Comparison of ENCODE assay signal across 18 cellular contexts in genomic region chr16:4533490-4533889, GRCh38. TPM values are rescaled to one million over a fixed set of nuclear protein-coding genes. Genes with fewer than 3 reads are reported as not detected.
DNase-seq lines count a peak whose midpoint lies in the region; ATAC-seq and TF ChIP-seq lines count a peak whose summit lies in the region.
"Had no signal": no experiment of that assay in that cellular context is flagged by ENCODE, and none has a peak within 500 bp of the region (broad histone marks: within the 10 kb centered on the region; RNA-seq: fewer than 3 reads in every experiment).

No MANE protein-coding gene starts in this region.

- H3K36me3 Mint-ChIP-seq in activated naive CD4-positive, alpha-beta T cell treated with anti-CD3 and anti-CD28 coated beads, Interleukin-2, amount 50 U/mL, for 24 hours, result peaks cover 1% of the 10 kb centered on the region
- H3K36me3 Mint-ChIP-seq in activated naive CD4-positive, alpha-beta T cell treated with anti-CD3 and anti-CD28 coated beads, Interleukin-2, amount 10 ng/mL, durations not matched to agents 7 days and 5 days, result peaks cover 10% of the 10 kb centered on the region
- H3K36me3 Mint-ChIP-seq in dendritic cell treated with granulocyte-macrophage colony-stimulating factor and Interleukin-4, amounts not matched to agents 40 ng/mL and 50 ng/mL, for 4 days (ENCODE audit: low read depth), result peaks cover 38% of the 10 kb centered on the region

- no peak overlapping the region for H3K4me2 ChIP-seq in osteoblast (ENCODE audit: insufficient read depth, low read length)
- H3K4me2 ChIP-seq: PC-9 had no signal

- H3K4me1 Mint-ChIP-seq in activated naive CD4-positive, alpha-beta T cell treated with anti-CD3 and anti-CD28 coated beads, Interleukin-2, amount 50 U/mL, for 24 hours, result peaks cover 76% of the 10 kb centered on the region
- peaks cover 54% of the 10 kb centered on the region for H3K4me1 Mint-ChIP-seq in activated naive CD4-positive, alpha-beta T cell treated with anti-CD3 and anti-CD28 coated beads, Interleukin-2, amount 10 ng/mL, durations not matched to agents 7 days and 5 days
- H3K4me1 Mint-ChIP-seq in dendritic cell treated with granulocyte-macrophage colony-stimulating factor and Interleukin-4, amounts not matched to agents 40 ng/mL and 50 ng/mL, for 4 days (ENCODE audit: low read depth), result peaks cover 49% of the 10 kb centered on the region

- intact Hi-C loops in dendritic cell treated with granulocyte-macrophage colony-stimulating factor and Interleukin-4, amounts not matched to agents 40 ng/mL and 50 ng/mL, for 4 days (cut with micrococcal nuclease), result no loop called here
- intact Hi-C loops in lower leg skin (cut with DNase I; ENCODE audit: low total_unique reads), result no loop called here

- ATAC-seq in HG03175 (IDR thresholded peaks at IDR 0.05; ENCODE audit: unreplicated experiment), result no peak

- no peak overlapping the region for H3K4me3 Mint-ChIP-seq in activated naive CD4-positive, alpha-beta T cell treated with anti-CD3 and anti-CD28 coated beads, Interleukin-2, amount 50 U/mL, for 24 hours
- H3K4me3 Mint-ChIP-seq in activated naive CD4-positive, alpha-beta T cell treated with anti-CD3 and anti-CD28 coated beads, Interleukin-2, amount 10 ng/mL, durations not matched to agents 7 days and 5 days, result no peak overlapping the region
- H3K4me3 Mint-ChIP-seq in dendritic cell treated with granulocyte-macrophage colony-stimulating factor and Interleukin-4, amounts not matched to agents 40 ng/mL and 50 ng/mL, for 4 days, result no peak overlapping the region

- H3K27ac ChIP-seq in osteoblast (ENCODE audit: low read depth, low read length), result no peak overlapping the region
- H3K27ac ChIP-seq: PC-9 had no signal

- H3K9me3 ChIP-seq in osteoblast (ENCODE audit: low read depth, low read length), result no peaks in the 10 kb centered on the region
- H3K9me3 ChIP-seq: BE2C, MG63 had no signal

- H3K36me3 ChIP-seq in H7 (replicated peaks; ENCODE audit: control insufficient read depth, insufficient read depth, low read length) (peaks cover 11% of the 10 kb centered on the region), osteoblast (ENCODE audit: insufficient read depth, low read length) (no peaks in the 10 kb centered on the region)
- H3K36me3 ChIP-seq: BE2C, MG63 had no signal

- H3K27me3 ChIP-seq in H7 (ENCODE audit: control insufficient read depth, insufficient read depth, low read length) (no peaks in the 10 kb centered on the region; the same call in 1 of the 2 replicates), osteoblast (ENCODE audit: insufficient read depth, low read length) (peaks cover 7% of the 10 kb centered on the region)
- H3K27me3 ChIP-seq: BE2C, MG63 had no signal

- 89 to 95% methylated on average over 6 of the region's 6 CpGs for WGBS in lower leg skin, 2 donors

- H3K4me3 ChIP-seq in H7 (ENCODE audit: insufficient read depth, low read depth, low read length), result no peak overlapping the region
- H3K4me3 ChIP-seq in osteoblast (ENCODE audit: insufficient read depth, low read length), result no peak overlapping the region
- no peak overlapping the region for H3K4me3 ChIP-seq in lower leg skin (ENCODE audit: low read depth, poor library complexity, severe bottlenecking)
- H3K4me3 ChIP-seq: MG63, PC-9 had no signal

- no peaks in the 10 kb centered on the region for H3K27me3 Mint-ChIP-seq in activated naive CD4-positive, alpha-beta T cell treated with anti-CD3 and anti-CD28 coated beads, Interleukin-2, amount 50 U/mL, for 24 hours
- peaks cover 6% of the 10 kb centered on the region for H3K27me3 Mint-ChIP-seq in activated naive CD4-positive, alpha-beta T cell treated with anti-CD3 and anti-CD28 coated beads, Interleukin-2, amount 10 ng/mL, durations not matched to agents 7 days and 5 days
- peaks cover 10% of the 10 kb centered on the region for H3K27me3 Mint-ChIP-seq in dendritic cell treated with granulocyte-macrophage colony-stimulating factor and Interleukin-4, amounts not matched to agents 40 ng/mL and 50 ng/mL, for 4 days
- H3K27me3 Mint-ChIP-seq: CD4-positive, alpha-beta memory T cell had no signal

- peaks cover 27% of the 10 kb centered on the region for H3K79me2 ChIP-seq in osteoblast (ENCODE audit: insufficient read depth, low read length)

- peaks cover 7% of the 10 kb centered on the region for H4K20me1 ChIP-seq in osteoblast (ENCODE audit: insufficient read depth, low read length)

- DNase-seq in activated naive CD4-positive, alpha-beta T cell treated with anti-CD3 and anti-CD28 coated beads, Interleukin-2, amount 10 ng/mL, durations not matched to agents 7 days and 5 days, result no peak
- DNase-seq in H7 (peak; percentile 8), osteoblast (ENCODE audit: insufficient read length, low spot score, missing footprints) (peak; percentile 55), lower leg skin (ENCODE audit: low spot score in 2 of 2) (no peak), HuH-7 (ENCODE audit: low spot score) (no peak)
- DNase-seq: 8988T; BE2C; Calu3; CD4-positive, alpha-beta memory T cell; DMS53; MG63; NCI-H1092; NCI-H146; NCI-H510A treated with DMSO at 0.1 percent for 48 hours; PC-9 had no signal

- CTCF ChIA-PET in activated naive CD4-positive, alpha-beta T cell treated with anti-CD3 and anti-CD28 coated beads, Interleukin-2, amount 10 ng/mL, durations not matched to agents 7 days and 5 days (lab: Charles Lee), result interaction anchor here (0.7 to 1.7 kb wide), 3 partner anchors 26 to 57 kb away, joined by 3 to 6 read pairs (median 4); partner anchors contain the start of gene HMOX2

- TF ChIP-seq CTCF in osteoblast (IDR thresholded peaks at IDR 0.05; ENCODE audit: extremely low read depth, low read depth, low read length) (no peak), lower leg skin (IDR thresholded peaks at IDR 0.05) (no peak)

- TF ChIP-seq POLR2A in lower leg skin (IDR thresholded peaks at IDR 0.05), result no peak

- no peaks in the 10 kb centered on the region for H3K9me3 Mint-ChIP-seq in activated naive CD4-positive, alpha-beta T cell treated with anti-CD3 and anti-CD28 coated beads, Interleukin-2, amount 50 U/mL, for 24 hours
- H3K9me3 Mint-ChIP-seq in activated naive CD4-positive, alpha-beta T cell treated with anti-CD3 and anti-CD28 coated beads, Interleukin-2, amount 10 ng/mL, durations not matched to agents 7 days and 5 days, result no peaks in the 10 kb centered on the region
- H3K9me3 Mint-ChIP-seq in dendritic cell treated with granulocyte-macrophage colony-stimulating factor and Interleukin-4, amounts not matched to agents 40 ng/mL and 50 ng/mL, for 4 days, result no peaks in the 10 kb centered on the region
- H3K9me3 Mint-ChIP-seq: CD4-positive, alpha-beta memory T cell had no signal

- no peak overlapping the region for H2AFZ ChIP-seq in osteoblast (ENCODE audit: low read length)
- H2AFZ ChIP-seq: PC-9 had no signal

- H3K27ac Mint-ChIP-seq in activated naive CD4-positive, alpha-beta T cell treated with anti-CD3 and anti-CD28 coated beads, Interleukin-2, amount 50 U/mL, for 24 hours, result peak overlapping the region; percentile 62
- H3K27ac Mint-ChIP-seq in activated naive CD4-positive, alpha-beta T cell treated with anti-CD3 and anti-CD28 coated beads, Interleukin-2, amount 10 ng/mL, durations not matched to agents 7 days and 5 days, result no peak overlapping the region
- H3K27ac Mint-ChIP-seq in dendritic cell treated with granulocyte-macrophage colony-stimulating factor and Interleukin-4, amounts not matched to agents 40 ng/mL and 50 ng/mL, for 4 days, result peak overlapping the region; percentile 22

- peaks cover 6% of the 10 kb centered on the region for H3K4me1 ChIP-seq in osteoblast (ENCODE audit: insufficient read depth, low read length)
- H3K4me1 ChIP-seq: BE2C had no signal

RNA-seq across cellular contexts. Expression of gene CDIP1, which starts 5.1 kb away (rescaled TPM):
- 32.1 and 36.0 TPM in 2 replicates for total RNA-seq in H7 (2014; rRNA removed; shearing (Covaris generic))
- total RNA-seq in osteoblast (10.5 and 13.6 TPM in 2 replicates), lower leg skin (10 to 100 TPM in 3 of 4 donors, 1 to 10 TPM in 1; 9.9 to 18.4 (median 15.0) TPM)

RNA-seq across cellular contexts. Expression of gene C16orf96, which starts 22.6 kb away (rescaled TPM):
- total RNA-seq in H7 (2014; rRNA removed; shearing (Covaris generic)), result 0.38 and 0.41 TPM in 2 replicates
- total RNA-seq in osteoblast (under 0.01 TPM in 1 of 2 replicates, not detected in the other), lower leg skin (under 1 TPM; 0.08 to 0.49 (median 0.29) TPM)
- total RNA-seq: Calu3 had no signal

RNA-seq across cellular contexts. Expression of gene HMOX2, which starts 57.3 kb away (rescaled TPM):
- total RNA-seq in H7 (2014; rRNA removed; shearing (Covaris generic)), result 44.9 and 54.1 TPM in 2 replicates
- total RNA-seq in osteoblast, result 39.4 and 44.5 TPM in 2 replicates
- total RNA-seq in lower leg skin, result 10 to 100 TPM; 48.8 to 70.6 (median 59.0) TPM

RNA-seq across cellular contexts. Expression of gene NMRAL1, which starts 59.1 kb away (rescaled TPM):
- total RNA-seq in H7 (2014; rRNA removed; shearing (Covaris generic)), result 85.4 and 102 TPM in 2 replicates
- total RNA-seq in osteoblast (71.0 and 90.5 TPM in 2 replicates), lower leg skin (10 to 100 TPM; 51.9 to 72.8 (median 58.2) TPM)

Comparison
In these comparisons a context has a peak if more than half of its experiments do, and no peak if none do; other contexts are left out.
1. DNase-seq: peak in H7 (single experiment) and osteoblast (single experiment); none in activated naive CD4-positive, alpha-beta T cell treated with anti-CD3 and anti-CD28 coated beads, Interleukin-2, amount 10 ng/mL, durations not matched to agents 7 days and 5 days (single experiment), lower leg skin (0 of 2) and HuH-7 (single experiment).